In genomic region chr1:145871994-145872411, GRCh38 we compare ENCODE assay signal across 1 cellular context.
TF ChIP-seq lines count a peak whose summit lies in the region.

No MANE protein-coding gene starts in this region.

TF ChIP-seq in endothelial cell of umbilical vein, 7 proteins besides CTCF, POLR2A, EP300 and RAD21:
- TF ChIP-seq FOS (IDR thresholded peaks at IDR 0.05; ENCODE audit: borderline replicate concordance, insufficient read depth, low read length) (no peak), EZH2 (IDR thresholded peaks at IDR 0.05; ENCODE audit: borderline replicate concordance, low read depth, low read length, severe bottlenecking) (no peak), POLR2AphosphoS5 (IDR thresholded peaks at IDR 0.05; ENCODE audit: insufficient read depth, low read depth, low read length) (no peak), JUN (IDR thresholded peaks at IDR 0.05; ENCODE audit: borderline replicate concordance, insufficient read depth, insufficient read length, low read depth) (no peak), MAX (IDR thresholded peaks at IDR 0.05; ENCODE audit: insufficient read depth, insufficient read length) (no peak), MYC (IDR thresholded peaks at IDR 0.05; ENCODE audit: low read depth, low read length) (no peak), GATA2 (IDR thresholded peaks at IDR 0.05; ENCODE audit: insufficient read depth, insufficient read length, low read depth, low read length) (no peak)
